ENCODE assay signal across 8 cellular contexts in genomic region chr17:17590141-17590735, GRCh38. TPM values are rescaled to one million over a fixed set of nuclear protein-coding genes. Genes with fewer than 3 reads are reported as not detected.
DNase-seq lines count a peak whose midpoint lies in the region; ATAC-seq and TF ChIP-seq lines count a peak whose summit lies in the region.

No MANE protein-coding gene starts in this region.

- ATAC-seq in Panc1 (no peak), HG03442 (IDR thresholded peaks at IDR 0.05; ENCODE audit: unreplicated experiment) (no peak), GM18498 (IDR thresholded peaks at IDR 0.05; ENCODE audit: unreplicated experiment) (no peak)

- CTCF ChIA-PET in Panc1 (lab: Charles Lee), result interaction anchor here (0.6 kb wide), 1 partner anchor 12 kb away, joined by 4 read pairs; no protein-coding TSS in a partner anchor

- H3K4me3 ChIP-seq in GM12875 (ENCODE audit: low read depth, low read length) (peak overlapping the region; percentile 86), Panc1 (ENCODE audit: low read depth in 2 of 2, low read length in 2 of 2) (peak overlapping the region; percentile 90 to 91), epithelial cell of proximal tubule (ENCODE audit: low read depth, low read length) (peak overlapping the region; percentile 77), skeletal muscle cell (ENCODE audit: low read depth, low read length) (peak overlapping the region; percentile 80)

- peak overlapping the region; percentile 74 for H3K27ac ChIP-seq in Panc1 (ENCODE audit: low read length)

- no TSS peak for BruUV-seq in Panc1 (replicated peaks; lab: Mats Ljungman, UMichigan)

- peaks cover 6% of the 10 kb centered on the region; the same call in 1 of the 2 replicates for H3K4me1 ChIP-seq in Panc1 (ENCODE audit: control insufficient read depth, insufficient read depth, low read length)

- H3K27me3 ChIP-seq in Panc1 (ENCODE audit: control insufficient read depth, insufficient read depth, low read length), result no peaks in the 10 kb centered on the region

- no peaks in the 10 kb centered on the region; the same call in 1 of the 2 replicates for H3K36me3 ChIP-seq in Panc1 (ENCODE audit: control insufficient read depth, insufficient read depth, low read length)

- TF ChIP-seq CTCF in GM12875 (IDR thresholded peaks at IDR 0.05; ENCODE audit: borderline replicate concordance, insufficient read depth, low read depth, low read length) (no peak), Panc1 (IDR thresholded peaks at IDR 0.05) (no peak), epithelial cell of proximal tubule (conservative IDR thresholded peaks at IDR 0.05; ENCODE audit: low read depth, low read length) (no peak)

- no peaks in the 10 kb centered on the region for H3K9me3 ChIP-seq in Panc1 (ENCODE audit: control insufficient read depth, insufficient read depth, low read depth, low read length)

- in situ Hi-C loops in Panc1 (cut with HindIII; ENCODE audit: low pct_unique_long_range_greater_than_20kb, low sequenced_read_pairs), result no loop called here

- intact Hi-C loops in Panc1 (cut with micrococcal nuclease; ENCODE audit: unreplicated experiment), result no loop called here

- POLR2A ChIA-PET in Panc1 (lab: Charles Lee), result interaction anchor here (0.6 kb wide), 1 partner anchor 221 kb away, joined by 6 read pairs; no protein-coding TSS in a partner anchor

- no peak for DNase-seq in Panc1 (ENCODE audit: low read depth, low spot score)
- DNase-seq in epithelial cell of proximal tubule (ENCODE audit: low read depth), result no peak
- DNase-seq in skeletal muscle cell (ENCODE audit: low read depth), result no peak
- DNase-seq in HCEC 1CT, result no peak
- DNase-seq in KG1 (lab: John Stamatoyannopoulos, UW), result no peak

RNA-seq across cellular contexts. Expression of gene PEMT, which starts 1.3 kb away (rescaled TPM):
- total RNA-seq in Panc1 (2021; ENCODE audit: unreplicated experiment), result 27.0 TPM
- polyA plus RNA-seq in Panc1 (2012; ENCODE audit: insufficient read length), result 45.1 TPM
- 48.3 and 135 TPM in 2 replicates for total RNA-seq in epithelial cell of proximal tubule
